ENCODE assay signal across 15 cellular contexts in genomic region chr4:152556283-152556682, GRCh38. TPM values are rescaled to one million over a fixed set of nuclear protein-coding genes. Genes with fewer than 3 reads are reported as not detected.
DNase-seq lines count a peak whose midpoint lies in the region; ATAC-seq lines count a peak whose summit lies in the region.
"Had no signal": no experiment of that assay in that cellular context is flagged by ENCODE, and none has a peak within 500 bp of the region (broad histone marks: within the 10 kb centered on the region; RNA-seq: fewer than 3 reads in every experiment).

No MANE protein-coding gene starts in this region.

- H3K4me3 Mint-ChIP-seq in activated naive CD4-positive, alpha-beta T cell treated with anti-CD3 and anti-CD28 coated beads, Interleukin-2, amount 10 ng/mL, durations not matched to agents 7 days and 5 days, result peak overlapping the region; percentile 39
- H3K4me3 Mint-ChIP-seq in activated naive CD8-positive, alpha-beta T cell treated with anti-CD3 and anti-CD28 coated beads for 36 hours, result no peak overlapping the region
- peak overlapping the region; percentile 39 to 42 for H3K4me3 Mint-ChIP-seq in stimulated activated naive CD8-positive, alpha-beta T cell treated with anti-CD3 and anti-CD28 coated beads, Interleukin-15, amount 100 ng/mL, for 72 hours

- peaks cover 12% of the 10 kb centered on the region for H3K36me3 Mint-ChIP-seq in activated naive CD4-positive, alpha-beta T cell treated with anti-CD3 and anti-CD28 coated beads, Interleukin-2, amount 10 ng/mL, durations not matched to agents 7 days and 5 days
- no peaks in the 10 kb centered on the region for H3K36me3 Mint-ChIP-seq in activated naive CD8-positive, alpha-beta T cell treated with anti-CD3 and anti-CD28 coated beads for 36 hours

- ATAC-seq in stimulated activated naive CD8-positive, alpha-beta T cell treated with anti-CD3 and anti-CD28 coated beads, Interleukin-15, amount 100 ng/mL, for 72 hours, result no peak
- no peak for ATAC-seq in GM19395 (IDR thresholded peaks at IDR 0.05; ENCODE audit: unreplicated experiment)
- ATAC-seq: activated CD4-positive, CD25-positive, alpha-beta regulatory T cell treated with anti-CD3 and anti-CD28 coated beads, Interleukin-2, amount 50 U/mL, for 24 hours had no signal

- peak overlapping the region; percentile 75 for H3K27ac Mint-ChIP-seq in activated naive CD4-positive, alpha-beta T cell treated with anti-CD3 and anti-CD28 coated beads, Interleukin-2, amount 10 ng/mL, durations not matched to agents 7 days and 5 days
- H3K27ac Mint-ChIP-seq in activated naive CD8-positive, alpha-beta T cell treated with anti-CD3 and anti-CD28 coated beads for 36 hours, result peak overlapping the region; percentile 23
- H3K27ac Mint-ChIP-seq in stimulated activated naive CD8-positive, alpha-beta T cell treated with anti-CD3 and anti-CD28 coated beads, Interleukin-15, amount 100 ng/mL, for 72 hours, result peak overlapping the region in 1 of 2 donors; percentile 65

- H3K4me1 Mint-ChIP-seq in activated naive CD4-positive, alpha-beta T cell treated with anti-CD3 and anti-CD28 coated beads, Interleukin-2, amount 10 ng/mL, durations not matched to agents 7 days and 5 days, result peaks cover 51% of the 10 kb centered on the region
- peaks cover 49% of the 10 kb centered on the region for H3K4me1 Mint-ChIP-seq in activated naive CD8-positive, alpha-beta T cell treated with anti-CD3 and anti-CD28 coated beads for 36 hours
- H3K4me1 Mint-ChIP-seq in stimulated activated naive CD8-positive, alpha-beta T cell treated with anti-CD3 and anti-CD28 coated beads, Interleukin-15, amount 100 ng/mL, for 72 hours, result peaks cover 48% of the 10 kb centered on the region

- H3K27me3 Mint-ChIP-seq in activated naive CD4-positive, alpha-beta T cell treated with anti-CD3 and anti-CD28 coated beads, Interleukin-2, amount 10 ng/mL, durations not matched to agents 7 days and 5 days, result no peaks in the 10 kb centered on the region
- H3K27me3 Mint-ChIP-seq in activated naive CD8-positive, alpha-beta T cell treated with anti-CD3 and anti-CD28 coated beads for 36 hours, result no peaks in the 10 kb centered on the region
- no peaks in the 10 kb centered on the region for H3K27me3 Mint-ChIP-seq in stimulated activated naive CD8-positive, alpha-beta T cell treated with anti-CD3 and anti-CD28 coated beads, Interleukin-15, amount 100 ng/mL, for 72 hours

- H3K9me3 Mint-ChIP-seq in activated naive CD4-positive, alpha-beta T cell treated with anti-CD3 and anti-CD28 coated beads, Interleukin-2, amount 10 ng/mL, durations not matched to agents 7 days and 5 days, result no peaks in the 10 kb centered on the region
- no peaks in the 10 kb centered on the region for H3K9me3 Mint-ChIP-seq in activated naive CD8-positive, alpha-beta T cell treated with anti-CD3 and anti-CD28 coated beads for 36 hours
- no peaks in the 10 kb centered on the region for H3K9me3 Mint-ChIP-seq in stimulated activated naive CD8-positive, alpha-beta T cell treated with anti-CD3 and anti-CD28 coated beads, Interleukin-15, amount 100 ng/mL, for 72 hours

- DNase-seq in activated naive CD4-positive, alpha-beta T cell treated with anti-CD3 and anti-CD28 coated beads, Interleukin-2, amount 10 ng/mL, durations not matched to agents 7 days and 5 days, result no peak
- no peak for DNase-seq in activated naive CD4-positive, alpha-beta T cell treated with anti-CD3 and anti-CD28 coated beads, Interleukin-2, amount 50 U/mL, for 16 hours
- DNase-seq in NCI-H2029 treated with DMSO at 0.1 percent for 48 hours (lab: John Stamatoyannopoulos, UW) (peak; percentile 23), GDM1 (lab: John Stamatoyannopoulos, UW) (no peak), hippocampal formation (lab: John Stamatoyannopoulos, UW) (no peak)
- DNase-seq in activated naive CD8-positive, alpha-beta T cell treated with anti-CD3 and anti-CD28 coated beads for 36 hours, result no peak
- DNase-seq in stimulated activated naive CD8-positive, alpha-beta T cell treated with anti-CD3 and anti-CD28 coated beads, Interleukin-15, amount 100 ng/mL, for 72 hours, result no peak
- DNase-seq: central memory CD4-positive, alpha-beta T cell; DMS79; KBM-7; kidney; NCI-H187 treated with DMSO at 0.1 percent for 48 hours; NCI-H82 had no signal

- CTCF ChIA-PET in activated naive CD4-positive, alpha-beta T cell treated with anti-CD3 and anti-CD28 coated beads, Interleukin-2, amount 10 ng/mL, durations not matched to agents 7 days and 5 days (lab: Charles Lee), result interaction anchor here (2.6 to 3.7 kb wide), 2 partner anchors 17 to 55 kb away, joined by 12 to 13 read pairs; no protein-coding TSS in a partner anchor

RNA-seq across cellular contexts. Expression of gene FBXW7, which starts 20.4 kb away (rescaled TPM):
- total RNA-seq in activated naive CD8-positive, alpha-beta T cell treated with anti-CD3 and anti-CD28 coated beads for 36 hours, result 10 to 100 TPM; 26.2 to 26.9 TPM
